1 cellular context compared by ENCODE assay signal in the genomic region with DNA sequence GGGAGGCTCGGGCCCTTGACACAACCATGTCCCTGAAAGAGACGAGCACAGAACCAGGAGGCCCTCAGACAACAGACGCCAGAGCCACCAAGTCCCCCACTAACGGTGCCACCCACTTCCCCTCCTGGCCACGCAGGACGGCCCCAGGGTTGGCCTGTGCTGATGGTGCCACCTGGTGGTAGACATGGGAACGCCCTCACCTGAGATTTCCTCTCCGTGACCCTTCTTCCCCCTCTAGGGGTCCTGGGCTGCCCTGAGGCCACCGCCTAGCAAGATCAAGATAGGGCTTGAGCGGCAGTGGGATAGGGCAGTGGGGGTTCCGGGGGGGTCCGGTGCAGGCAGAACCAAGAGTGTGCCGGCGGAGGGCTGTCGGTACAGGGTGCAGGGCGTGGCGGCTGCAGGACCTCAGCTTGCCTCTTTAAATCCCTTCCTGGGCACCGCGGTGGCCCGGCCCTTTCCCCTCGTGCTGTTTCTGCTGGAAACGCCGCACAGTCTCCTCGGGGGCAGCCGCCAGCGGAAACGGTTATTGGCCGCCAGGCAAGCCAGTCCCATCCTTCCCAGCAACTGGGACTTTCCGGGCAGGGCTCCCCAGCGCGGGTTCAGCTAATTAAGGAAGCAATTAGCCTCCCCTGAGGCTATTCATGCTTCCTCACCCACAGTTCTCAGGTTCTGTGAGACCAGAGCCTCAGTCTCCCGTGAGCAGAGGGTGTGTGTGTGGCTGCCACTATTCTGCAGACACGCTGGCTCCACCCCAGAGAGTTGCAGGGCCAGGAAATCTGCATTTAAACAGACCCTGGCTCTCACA.
TF ChIP-seq lines count a peak whose summit lies in the region.

No MANE protein-coding gene starts in this region.

TF ChIP-seq in K562, 482 proteins besides CTCF, POLR2A, EP300 and RAD21 (continued from another document):
- TF ChIP-seq, protein P1, sequence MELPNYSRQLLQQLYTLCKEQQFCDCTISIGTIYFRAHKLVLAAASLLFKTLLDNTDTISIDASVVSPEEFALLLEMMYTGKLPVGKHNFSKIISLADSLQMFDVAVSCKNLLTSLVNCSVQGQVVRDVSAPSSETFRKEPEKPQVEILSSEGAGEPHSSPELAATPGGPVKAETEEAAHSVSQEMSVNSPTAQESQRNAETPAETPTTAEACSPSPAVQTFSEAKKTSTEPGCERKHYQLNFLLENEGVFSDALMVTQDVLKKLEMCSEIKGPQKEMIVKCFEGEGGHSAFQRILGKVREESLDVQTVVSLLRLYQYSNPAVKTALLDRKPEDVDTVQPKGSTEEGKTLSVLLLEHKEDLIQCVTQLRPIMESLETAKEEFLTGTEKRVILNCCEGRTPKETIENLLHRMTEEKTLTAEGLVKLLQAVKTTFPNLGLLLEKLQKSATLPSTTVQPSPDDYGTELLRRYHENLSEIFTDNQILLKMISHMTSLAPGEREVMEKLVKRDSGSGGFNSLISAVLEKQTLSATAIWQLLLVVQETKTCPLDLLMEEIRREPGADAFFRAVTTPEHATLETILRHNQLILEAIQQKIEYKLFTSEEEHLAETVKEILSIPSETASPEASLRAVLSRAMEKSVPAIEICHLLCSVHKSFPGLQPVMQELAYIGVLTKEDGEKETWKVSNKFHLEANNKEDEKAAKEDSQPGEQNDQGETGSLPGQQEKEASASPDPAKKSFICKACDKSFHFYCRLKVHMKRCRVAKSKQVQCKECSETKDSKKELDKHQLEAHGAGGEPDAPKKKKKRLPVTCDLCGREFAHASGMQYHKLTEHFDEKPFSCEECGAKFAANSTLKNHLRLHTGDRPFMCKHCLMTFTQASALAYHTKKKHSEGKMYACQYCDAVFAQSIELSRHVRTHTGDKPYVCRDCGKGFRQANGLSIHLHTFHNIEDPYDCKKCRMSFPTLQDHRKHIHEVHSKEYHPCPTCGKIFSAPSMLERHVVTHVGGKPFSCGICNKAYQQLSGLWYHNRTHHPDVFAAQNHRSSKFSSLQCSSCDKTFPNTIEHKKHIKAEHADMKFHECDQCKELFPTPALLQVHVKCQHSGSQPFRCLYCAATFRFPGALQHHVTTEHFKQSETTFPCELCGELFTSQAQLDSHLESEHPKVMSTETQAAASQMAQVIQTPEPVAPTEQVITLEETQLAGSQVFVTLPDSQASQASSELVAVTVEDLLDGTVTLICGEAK (IDR thresholded peaks at IDR 0.05): no peak
- TF ChIP-seq, protein P1 (CRISPR knock-in tag; IDR thresholded peaks at IDR 0.05): no peak
- no peak for TF ChIP-seq ESRRA (IDR thresholded peaks at IDR 0.05; ENCODE audit: borderline replicate concordance, low read depth)
- 0 out of 2 replicates have a peak, but pooled peaks have one; percentile 36 for TF ChIP-seq CXXC5 (CRISPR knock-in tag; IDR thresholded peaks at IDR 0.05)
- TF ChIP-seq NFE2L1 (tag; IDR thresholded peaks at IDR 0.05; ENCODE audit: borderline replicate concordance, low read depth): no peak
- TF ChIP-seq HSF4 (CRISPR knock-in tag; IDR thresholded peaks at IDR 0.05; ENCODE audit: borderline replicate concordance): no peak
- TF ChIP-seq, protein P2, sequence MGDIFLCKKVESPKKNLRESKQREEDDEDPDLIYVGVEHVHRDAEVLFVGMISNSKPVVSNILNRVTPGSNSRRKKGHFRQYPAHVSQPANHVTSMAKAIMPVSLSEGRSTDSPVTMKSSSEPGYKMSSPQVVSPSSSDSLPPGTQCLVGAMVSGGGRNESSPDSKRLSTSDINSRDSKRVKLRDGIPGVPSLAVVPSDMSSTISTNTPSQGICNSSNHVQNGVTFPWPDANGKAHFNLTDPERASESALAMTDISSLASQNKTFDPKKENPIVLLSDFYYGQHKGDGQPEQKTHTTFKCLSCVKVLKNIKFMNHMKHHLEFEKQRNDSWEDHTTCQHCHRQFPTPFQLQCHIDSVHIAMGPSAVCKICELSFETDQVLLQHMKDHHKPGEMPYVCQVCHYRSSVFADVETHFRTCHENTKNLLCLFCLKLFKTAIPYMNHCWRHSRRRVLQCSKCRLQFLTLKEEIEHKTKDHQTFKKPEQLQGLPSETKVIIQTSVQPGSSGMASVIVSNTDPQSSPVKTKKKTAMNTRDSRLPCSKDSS (IDR thresholded peaks at IDR 0.05; ENCODE audit: low read depth, partially characterized antibody): no peak
- TF ChIP-seq RBM14 (IDR thresholded peaks at IDR 0.05; ENCODE audit: borderline replicate concordance, insufficient read depth, low read depth, low read length): no peak
- TF ChIP-seq FOXA1 (IDR thresholded peaks at IDR 0.05; ENCODE audit: borderline replicate concordance): no peak
- no peak for TF ChIP-seq SRSF3 (IDR thresholded peaks at IDR 0.05; ENCODE audit: insufficient read depth, low read length)
- TF ChIP-seq, protein P3, sequence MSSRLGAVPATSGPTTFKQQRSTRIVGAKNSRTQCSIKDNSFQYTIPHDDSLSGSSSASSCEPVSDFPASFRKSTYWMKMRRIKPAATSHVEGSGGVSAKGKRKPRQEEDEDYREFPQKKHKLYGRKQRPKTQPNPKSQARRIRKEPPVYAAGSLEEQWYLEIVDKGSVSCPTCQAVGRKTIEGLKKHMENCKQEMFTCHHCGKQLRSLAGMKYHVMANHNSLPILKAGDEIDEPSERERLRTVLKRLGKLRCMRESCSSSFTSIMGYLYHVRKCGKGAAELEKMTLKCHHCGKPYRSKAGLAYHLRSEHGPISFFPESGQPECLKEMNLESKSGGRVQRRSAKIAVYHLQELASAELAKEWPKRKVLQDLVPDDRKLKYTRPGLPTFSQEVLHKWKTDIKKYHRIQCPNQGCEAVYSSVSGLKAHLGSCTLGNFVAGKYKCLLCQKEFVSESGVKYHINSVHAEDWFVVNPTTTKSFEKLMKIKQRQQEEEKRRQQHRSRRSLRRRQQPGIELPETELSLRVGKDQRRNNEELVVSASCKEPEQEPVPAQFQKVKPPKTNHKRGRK (tag; IDR thresholded peaks at IDR 0.05): no peak
- no peak for TF ChIP-seq NCOA4 (IDR thresholded peaks at IDR 0.05; ENCODE audit: partially characterized antibody)
- no peak for TF ChIP-seq MAFG (tag; conservative IDR thresholded peaks at IDR 0.05)
- TF ChIP-seq EGR1 (conservative IDR thresholded peaks at IDR 0.05): peak; percentile 23; the same call in 1 of the 2 replicates
- TF ChIP-seq EWSR1 (IDR thresholded peaks at IDR 0.05; ENCODE audit: borderline replicate concordance, low read depth, partially characterized antibody): no peak
- no peak for TF ChIP-seq PCBP2 (IDR thresholded peaks at IDR 0.05; ENCODE audit: low read depth, low read length, poor library complexity, severe bottlenecking)
- TF ChIP-seq STAT5A (IDR thresholded peaks at IDR 0.05; ENCODE audit: borderline replicate concordance, low read length): no peak
